24 cellular contexts compared by ENCODE assay signal in genomic region chr5:54379590-54379989, GRCh38.
"Had no signal": no experiment of that assay in that cellular context is flagged by ENCODE, and none has a peak within 500 bp of the region (broad histone marks: within the 10 kb centered on the region; RNA-seq: fewer than 3 reads in every experiment).

No MANE protein-coding gene starts in this region.

- DNase-seq: activated B cell treated with CpG ODN at 0.5 μM for 24 hours; activated CD4-positive, alpha-beta T cell treated with anti-CD3 and anti-CD28 coated beads for 4 hours; activated CD4-positive, alpha-beta T cell treated with anti-CD3 and anti-CD28 coated beads, Interleukin-2, amount 50 U/mL, for 48 hours; activated CD8-positive, alpha-beta memory T cell treated with anti-CD3 and anti-CD28 coated beads, Interleukin-2, amount 50 U/mL, for 48 hours; activated naive CD4-positive, alpha-beta T cell treated with Interleukin-2 at 50 U/mL for 16 hours; activated naive CD8-positive, alpha-beta T cell treated with anti-CD3 and anti-CD28 coated beads for 36 hours; activated T-cell treated with anti-CD3 and anti-CD28 coated beads, Interleukin-2, amount 50 U/mL, for 4 hours; cerebellar nuclear complex; erythroblast; foreskin melanocyte; left lung; naive thymus-derived CD8-positive, alpha-beta T cell; ovary; spleen; stimulated activated CD4-positive, alpha-beta T cell treated with anti-CD3 and anti-CD28 coated beads, Interleukin-4, amount 100 ng/mL, for 24 hours; stimulated activated naive CD8-positive, alpha-beta T cell treated with anti-CD3 and anti-CD28 coated beads, Interleukin-15, Interleukin-2, amounts not matched to agents 100 U/mL and 50 U/mL, for 24 hours; T1000 had no signal

- ATAC-seq: activated T-cell treated with anti-CD3 and anti-CD28 coated beads, Interleukin-2, amount 50 U/mL, for 4 hours; left lung; naive thymus-derived CD8-positive, alpha-beta T cell; stimulated activated naive CD8-positive, alpha-beta T cell treated with anti-CD3 and anti-CD28 coated beads, Interleukin-15, Interleukin-2, amounts not matched to agents 100 U/mL and 50 U/mL, for 24 hours had no signal

- H3K9ac ChIP-seq: neural progenitor cell had no signal

- H3K27ac ChIP-seq: left lung, neural progenitor cell, ovary, prostate gland, right atrium auricular region, spleen had no signal

- H2AFZ ChIP-seq: neural progenitor cell had no signal

- H3K36me3 ChIP-seq: left lung, neural progenitor cell, ovary, prostate gland, right atrium auricular region, spleen had no signal

- H3K4me1 ChIP-seq: neural progenitor cell, prostate gland, spleen had no signal

- H3K4me2 ChIP-seq: neural progenitor cell had no signal

- H3K27ac Mint-ChIP-seq: activated B cell treated with CpG ODN at 0.5 μM for 24 hours; activated naive CD8-positive, alpha-beta T cell treated with anti-CD3 and anti-CD28 coated beads for 36 hours; activated T-helper 2 cell treated with anti-CD3 and anti-CD28 coated beads, Interferon-gamma antibody, Interleukin-2, Interleukin-4, amounts not matched to agents 10 μg/mL and 5 μg/mL and 100 μg/mL, durations not matched to agents 14 hours and 24 hours and 36 hours; mesothelial cell of epicardium; naive thymus-derived CD8-positive, alpha-beta T cell; neural progenitor cell; T-helper 1 cell treated with Interleukin-12 subunit alpha and Interleukin-12 subunit beta and Interleukin-4 antibody, amounts not matched to agents 30 μg/mL and 1 μg/mL, for 36 hours had no signal

- H3K36me3 Mint-ChIP-seq: activated naive CD8-positive, alpha-beta T cell treated with anti-CD3 and anti-CD28 coated beads for 36 hours; mesothelial cell of epicardium; neural progenitor cell had no signal

- H3K27me3 ChIP-seq: left lung, neural progenitor cell, ovary, right atrium auricular region had no signal

- H3K4me3 Mint-ChIP-seq: activated B cell treated with CpG ODN at 0.5 μM for 24 hours; activated naive CD8-positive, alpha-beta T cell treated with anti-CD3 and anti-CD28 coated beads for 36 hours; activated T-cell treated with anti-CD3 and anti-CD28 coated beads, Interleukin-2, amount 50 U/mL, for 4 hours; mesothelial cell of epicardium; naive thymus-derived CD8-positive, alpha-beta T cell; neural progenitor cell; T-helper 1 cell treated with Interleukin-12 subunit alpha and Interleukin-12 subunit beta and Interleukin-4 antibody, amounts not matched to agents 30 μg/mL and 1 μg/mL, for 36 hours had no signal

- H3K4me3 ChIP-seq: left lung, lung, neural progenitor cell, ovary, prostate gland, right atrium auricular region, spleen had no signal

- H3K9me3 ChIP-seq: left lung, ovary, prostate gland, right atrium auricular region had no signal

- H3K9me3 Mint-ChIP-seq: activated T-helper 2 cell treated with anti-CD3 and anti-CD28 coated beads, Interferon-gamma antibody, Interleukin-2, Interleukin-4, amounts not matched to agents 10 μg/mL and 5 μg/mL and 100 μg/mL, durations not matched to agents 14 hours and 24 hours and 36 hours; T-helper 1 cell treated with Interleukin-12 subunit alpha and Interleukin-12 subunit beta and Interleukin-4 antibody, amounts not matched to agents 30 μg/mL and 1 μg/mL, for 36 hours had no signal

- H3K4me1 Mint-ChIP-seq: activated B cell treated with CpG ODN at 0.5 μM for 24 hours; activated naive CD8-positive, alpha-beta T cell treated with anti-CD3 and anti-CD28 coated beads for 36 hours; naive thymus-derived CD8-positive, alpha-beta T cell; neural progenitor cell had no signal
